9 cellular contexts compared by ENCODE assay signal in genomic region chr7:87628780-87629569, GRCh38. TPM values are rescaled to one million over a fixed set of nuclear protein-coding genes. Genes with fewer than 3 reads are reported as not detected.
DNase-seq lines count a peak whose midpoint lies in the region; ATAC-seq and TF ChIP-seq lines count a peak whose summit lies in the region.
"Had no signal": no experiment of that assay in that cellular context is flagged by ENCODE, and none has a peak within 500 bp of the region (broad histone marks: within the 10 kb centered on the region; RNA-seq: fewer than 3 reads in every experiment).

No MANE protein-coding gene starts in this region.

- no peak for TF ChIP-seq POLR2A in heart left ventricle (IDR thresholded peaks at IDR 0.05)

- H3K36me3 ChIP-seq in PC-9 (ENCODE audit: low read depth) = no peaks in the 10 kb centered on the region
- no peaks in the 10 kb centered on the region for H3K36me3 ChIP-seq in adipocyte (ENCODE audit: control insufficient read depth, insufficient read depth, low read length, severe bottlenecking)
- no peaks in the 10 kb centered on the region for H3K36me3 ChIP-seq in heart left ventricle

- peaks cover 10% of the 10 kb centered on the region for H3K4me1 Mint-ChIP-seq in osteocyte (ENCODE audit: unreplicated experiment)

- 7 to 22% (median 9%) methylated on average over 12 to 39 of the region's 39 CpGs for WGBS in heart left ventricle, 4 donors

- H3K4me2 ChIP-seq in PC-9 = peak overlapping the region; percentile 93

- CTCF ChIA-PET in PC-9 (lab: Charles Lee) = interaction anchor here (0.8 kb wide), 1 partner anchor 482 kb away, joined by 3 read pairs; no protein-coding TSS in a partner anchor

- no peaks in the 10 kb centered on the region for H4K20me1 ChIP-seq in PC-9 (ENCODE audit: insufficient read depth)

- no peaks in the 10 kb centered on the region for H3K9me2 ChIP-seq in PC-9 (ENCODE audit: insufficient read depth)

- H3K27ac ChIP-seq in PC-9 (no peak overlapping the region), heart left ventricle (peak overlapping the region in 5 of 12 donors; percentile 12 to 46 (median 35))

- BruUV-seq in PC-9 (replicated peaks; lab: Mats Ljungman, UMichigan) = no TSS peak

- H3K9ac ChIP-seq in adipocyte (ENCODE audit: low read length) = peak overlapping the region; percentile 64

- peak overlapping the region; percentile 71 for H3K4me3 Mint-ChIP-seq in osteocyte (ENCODE audit: unreplicated experiment)

- intact Hi-C loops in PC-9 (cut with micrococcal nuclease; ENCODE audit: unreplicated experiment) = loop anchor here (10.0 kb wide), 1 partner anchor 124 kb away; no protein-coding TSS in a partner anchor
- intact Hi-C loops in heart left ventricle (cut with DNase I) = loop anchor here in 2 of 10 donors (10.0 kb wide), 1 partner anchor 246 kb away; the partner anchor contains the start of genes DBF4 (in 2 of the 2) and SLC25A40 (in 2 of the 2)

- no peaks in the 10 kb centered on the region for H3K79me2 ChIP-seq in PC-9 (ENCODE audit: low read depth)

- H3K4me1 ChIP-seq in PC-9 (replicated peaks; ENCODE audit: insufficient read depth) = no peaks in the 10 kb centered on the region
- peaks cover 6% of the 10 kb centered on the region for H3K4me1 ChIP-seq in adipocyte (ENCODE audit: control insufficient read depth, insufficient read depth, low read length)
- H3K4me1 ChIP-seq in heart left ventricle = peaks cover 0 to 22% (median 3%) of the 10 kb centered on the region in 12 donors

- DNase-seq in NCI-H82 (lab: John Stamatoyannopoulos, UW) = peak; percentile 49
- no peak for DNase-seq in NCI-H82 treated with DMSO at 0.1 percent for 48 hours (lab: John Stamatoyannopoulos, UW; ENCODE audit: unreplicated experiment)
- DNase-seq in PC-9 = peak in 1 of 2 experiments; percentile 41
- DNase-seq in adipocyte (ENCODE audit: low read depth) = peak; percentile 53
- DNase-seq in heart left ventricle = peak in 4 of 5 donors; percentile 14 to 64 (median 34)
- no peak for DNase-seq in osteocyte (ENCODE audit: extremely low spot score, unreplicated experiment)
- DNase-seq: DND-41 had no signal

- H3K4me3 ChIP-seq in PC-9 (peak overlapping the region; percentile 73), adipocyte (ENCODE audit: low read length) (peak overlapping the region; percentile 80), heart left ventricle (peak overlapping the region; percentile 39 to 73 (median 63))

- H3F3A ChIP-seq in PC-9 (ENCODE audit: insufficient read depth, low read depth) = peaks cover 7% of the 10 kb centered on the region; the same call in 1 of the 2 replicates

- no peak for TF ChIP-seq CTCF in PC-9 (conservative IDR thresholded peaks at IDR 0.05)
- TF ChIP-seq CTCF in heart left ventricle (IDR thresholded peaks at IDR 0.05) = no peak
- no peak for TF ChIP-seq CTCF in osteocyte (IDR thresholded peaks at IDR 0.05)

- H3K36me3 Mint-ChIP-seq in osteocyte (ENCODE audit: unreplicated experiment) = no peaks in the 10 kb centered on the region

- H3K27ac Mint-ChIP-seq in osteocyte (ENCODE audit: unreplicated experiment) = no peak overlapping the region

- ATAC-seq in heart left ventricle = peak in 3 of 4 donors; percentile 8 to 40 (median 29)
- ATAC-seq in GM21423 (IDR thresholded peaks at IDR 0.05; ENCODE audit: unreplicated experiment) = no peak
- ATAC-seq in GM18867 (IDR thresholded peaks at IDR 0.05; ENCODE audit: unreplicated experiment) = no peak

- H3K27me3 Mint-ChIP-seq in osteocyte (ENCODE audit: unreplicated experiment) = peaks cover 23% of the 10 kb centered on the region

- POLR2A ChIA-PET in PC-9 (lab: Charles Lee; ENCODE audit: unreplicated experiment) = no interaction called here

- no peaks in the 10 kb centered on the region for H3K27me3 ChIP-seq in PC-9 (ENCODE audit: insufficient read depth, low read depth)
- no peaks in the 10 kb centered on the region for H3K27me3 ChIP-seq in adipocyte (replicated peaks; ENCODE audit: control insufficient read depth, insufficient read depth, low read length)
- peaks cover 0 to 16% (median 0%) of the 10 kb centered on the region in 9 donors for H3K27me3 ChIP-seq in heart left ventricle

- H2AFZ ChIP-seq in PC-9 = peak overlapping the region; percentile 86

- no peaks in the 10 kb centered on the region for H3K9me3 ChIP-seq in PC-9 (ENCODE audit: insufficient read depth, low read depth)
- H3K9me3 ChIP-seq in adipocyte (ENCODE audit: control insufficient read depth, low read length) = no peaks in the 10 kb centered on the region
- H3K9me3 ChIP-seq in heart left ventricle = no peaks in the 10 kb centered on the region

- no peaks in the 10 kb centered on the region for H3K9me3 Mint-ChIP-seq in osteocyte (ENCODE audit: unreplicated experiment)

RNA-seq across cellular contexts. Expression of gene RUNDC3B, which starts 0.8 kb away (rescaled TPM):
- total RNA-seq in PC-9 (2021) = 0.20 TPM in 1 of 2 replicates, not detected in the other
- total RNA-seq in heart left ventricle = 1 to 10 TPM in 7 of 9 donors, under 1 TPM in 2; 0.86 to 4.4 (median 1.8) TPM
- polyA plus RNA-seq in heart left ventricle = under 1 TPM; 0.40 to 0.65 TPM
- total RNA-seq in osteocyte = not detected in 2 replicates

RNA-seq across cellular contexts. Expression of gene ABCB1, which starts 28.3 kb away (rescaled TPM):
- total RNA-seq in PC-9 (2021) (not detected in 2 replicates), heart left ventricle (1 to 10 TPM; 1.8 to 9.2 (median 6.2) TPM), osteocyte (not detected in 2 replicates)
- polyA plus RNA-seq in heart left ventricle = 1 to 10 TPM in 1 of 2 donors, under 1 TPM in 1; 0.82 to 2.5 TPM

Comparison
In these comparisons a context has a peak if more than half of its experiments do, and no peak if none do; other contexts are left out.
1. DNase-seq: peak in NCI-H82 (single experiment), adipocyte (single experiment) and heart left ventricle (4 of 5); none in NCI-H82 treated with DMSO at 0.1 percent for 48 hours (single experiment) and osteocyte (single experiment).
2. ATAC-seq: peak in heart left ventricle (3 of 4); none in GM21423 (single experiment) and GM18867 (single experiment).
3. Peak in every context shown above with its lines, with median percentiles within 50 percentile points of each other: H3K4me3 ChIP-seq.